9 cellular contexts compared by ENCODE assay signal in genomic region chr1:16122916-16123315, GRCh38. TPM values are rescaled to one million over a fixed set of nuclear protein-coding genes. Genes with fewer than 3 reads are reported as not detected.
A peak's percentile ranks its signal among the peaks of the same experiment; 100 is the strongest.
DNase-seq lines count a peak whose midpoint lies in the region; ATAC-seq lines count a peak whose summit lies in the region.
"Had no signal": no experiment of that assay in that cellular context is flagged by ENCODE, and none has a peak within 500 bp of the region (broad histone marks: within the 10 kb centered on the region; RNA-seq: fewer than 3 reads in every experiment).

No MANE protein-coding gene starts in this region.

- peaks cover 15% of the 10 kb centered on the region for H3K4me1 ChIP-seq in mesodermal cell (ENCODE audit: control insufficient read depth, insufficient read depth, low read length, poor library complexity, severe bottlenecking)
- H3K4me1 ChIP-seq in aorta (ENCODE audit: control insufficient read depth in 1 of 2, insufficient read depth in 2 of 2, low read length in 2 of 2) = no peaks in the 10 kb centered on the region

- WGBS in mesodermal cell (ENCODE audit: insufficient coverage in 2 of 2), 2 experiments = 93 to 94% methylated on average over 6 of the region's 6 CpGs
- WGBS in aorta, 2 donors = 80 to 87% methylated on average over 6 of the region's 6 CpGs

- H3K9me3 Mint-ChIP-seq in activated T-cell treated with anti-CD3 and anti-CD28 coated beads, Interleukin-2, amount 50 U/mL, for 24 hours = no peaks in the 10 kb centered on the region

- peak; percentile 85 for DNase-seq in AG20443 (ENCODE audit: low spot score)
- DNase-seq in Jurkat, Clone E6-1 (ENCODE audit: low read depth, low spot score) = peak; percentile 6
- DNase-seq in activated T-cell treated with anti-CD3 and anti-CD28 coated beads, Interleukin-2, amount 50 U/mL, for 24 hours = peak; percentile 65
- peak; percentile 49 to 77 for DNase-seq in aorta

- no peak overlapping the region for H3K4me3 ChIP-seq in Jurkat, Clone E6-1 (ENCODE audit: low read length)
- no peak overlapping the region for H3K4me3 ChIP-seq in mesodermal cell (ENCODE audit: extremely low read depth, insufficient read depth, low read length, poor library complexity, severe bottlenecking)
- H3K4me3 ChIP-seq in aorta (ENCODE audit: low read length in 2 of 2) = no peak overlapping the region

- H3K27ac ChIP-seq in mesodermal cell (ENCODE audit: low read depth, low read length, severe bottlenecking) = peak overlapping the region; percentile 23
- H3K27ac ChIP-seq in aorta (ENCODE audit: low read depth in 1 of 2, low read length in 2 of 2) = no peak overlapping the region

- peaks cover 62% of the 10 kb centered on the region for H3K36me3 ChIP-seq in mesodermal cell (ENCODE audit: control insufficient read depth, insufficient read depth, low read length)
- no peaks in the 10 kb centered on the region for H3K36me3 ChIP-seq in aorta (ENCODE audit: control insufficient read depth in 1 of 2, insufficient read depth in 2 of 2, low read length in 1 of 2)

- intact Hi-C loops in aorta (cut with DNase I) = no loop called here

- H3K27ac Mint-ChIP-seq in activated T-cell treated with anti-CD3 and anti-CD28 coated beads, Interleukin-2, amount 50 U/mL, for 24 hours = no peak overlapping the region

- no peak overlapping the region for H3K4me3 Mint-ChIP-seq in activated T-cell treated with anti-CD3 and anti-CD28 coated beads, Interleukin-2, amount 50 U/mL, for 24 hours

- H3K36me3 Mint-ChIP-seq in activated T-cell treated with anti-CD3 and anti-CD28 coated beads, Interleukin-2, amount 50 U/mL, for 24 hours (ENCODE audit: low read depth) = no peaks in the 10 kb centered on the region

- H3K27me3 Mint-ChIP-seq in activated T-cell treated with anti-CD3 and anti-CD28 coated beads, Interleukin-2, amount 50 U/mL, for 24 hours = no peaks in the 10 kb centered on the region

- H3K27me3 ChIP-seq in aorta (ENCODE audit: control insufficient read depth in 1 of 2, insufficient read depth in 2 of 2, low read length in 1 of 2) = no peaks in the 10 kb centered on the region

- H3K9me3 ChIP-seq in mesodermal cell (ENCODE audit: control insufficient read depth, low read length) = no peaks in the 10 kb centered on the region
- H3K9me3 ChIP-seq in aorta (ENCODE audit: control insufficient read depth, low read length) = no peaks in the 10 kb centered on the region

- ATAC-seq in aorta (ENCODE audit: low FRiP score) (no peak), HG03025 (IDR thresholded peaks at IDR 0.05; ENCODE audit: low FRiP score, unreplicated experiment) (no peak), HG03469 (IDR thresholded peaks at IDR 0.05; ENCODE audit: unreplicated experiment) (no peak), GM19397 (IDR thresholded peaks at IDR 0.05; ENCODE audit: unreplicated experiment) (no peak)

- H3K4me1 Mint-ChIP-seq in activated T-cell treated with anti-CD3 and anti-CD28 coated beads, Interleukin-2, amount 50 U/mL, for 24 hours (ENCODE audit: low read depth) = peaks cover 12% of the 10 kb centered on the region

RNA-seq across cellular contexts. Expression of gene EPHA2, which starts 33.0 kb away (rescaled TPM):
- not detected for polyA plus RNA-seq in Jurkat, Clone E6-1 (2012; ENCODE audit: insufficient read depth, insufficient read length)
- polyA plus RNA-seq in mesodermal cell (2013, experiment 1 of 2) = 89.4 TPM
- 69.9 TPM for polyA plus RNA-seq in mesodermal cell (2013, experiment 2 of 2)
- total RNA-seq in aorta = 10 to 100 TPM; 25.2 to 25.9 TPM
- polyA plus RNA-seq in aorta = 1 to 10 TPM; 5.4 to 6.3 TPM

RNA-seq across cellular contexts. Expression of gene FAM131C, which starts 49.5 kb away (rescaled TPM):
- not detected for polyA plus RNA-seq in Jurkat, Clone E6-1 (2012; ENCODE audit: insufficient read depth, insufficient read length)
- 0.96 TPM for polyA plus RNA-seq in mesodermal cell (2013, experiment 1 of 2)
- polyA plus RNA-seq in mesodermal cell (2013, experiment 2 of 2) = 0.71 TPM
- under 1 TPM in 1 of 2 donors, not detected in 1; 0.26 TPM for total RNA-seq in aorta
- under 1 TPM in 1 of 2 donors, not detected in 1; 0.67 TPM for polyA plus RNA-seq in aorta
- total RNA-seq: endothelial cell of umbilical vein had no signal

Comparison
In these comparisons a context has a peak if more than half of its experiments do, and no peak if none do; other contexts are left out.
1. DNase-seq: peak in every context shown above with its lines; median percentile 85 in AG20443; 65 in activated T-cell treated with anti-CD3 and anti-CD28 coated beads, Interleukin-2, amount 50 U/mL, for 24 hours; 63 in aorta; 6 in Jurkat, Clone E6-1.